In genomic region chr18:48160622-48161021, GRCh38 we compare ENCODE assay signal across 11 cellular contexts.
DNase-seq lines count a peak whose midpoint lies in the region; ATAC-seq, FAIRE-seq and TF ChIP-seq lines count a peak whose summit lies in the region.
"Had no signal": no experiment of that assay in that cellular context is flagged by ENCODE, and none has a peak within 500 bp of the region (broad histone marks: within the 10 kb centered on the region; RNA-seq: fewer than 3 reads in every experiment).

No MANE protein-coding gene starts in this region.

- H3K4me3 ChIP-seq in GM23248: peak overlapping the region; percentile 80
- peak overlapping the region; percentile 24 for H3K4me3 ChIP-seq in hepatocyte
- peak overlapping the region; percentile 74 for H3K4me3 ChIP-seq in smooth muscle cell
- H3K4me3 ChIP-seq in kidney (ENCODE audit: low read length in 2 of 2): no peak overlapping the region

- intact Hi-C loops in kidney (cut with DNase I): no loop called here

- ATAC-seq in activated T-helper 17 cell treated with anti-CD3 and anti-CD28 coated beads, Interleukin-2, amount 50 U/mL, for 72 hours (replicated peaks): no peak
- ATAC-seq in HG02840 (IDR thresholded peaks at IDR 0.05; ENCODE audit: low FRiP score, unreplicated experiment) (no peak), GM21360 (IDR thresholded peaks at IDR 0.05; ENCODE audit: unreplicated experiment) (no peak)

- peaks cover 6% of the 10 kb centered on the region; the same call in 1 of the 2 replicates for H3F3A ChIP-seq in GM23248 (ENCODE audit: insufficient read depth)
- H3F3A ChIP-seq in smooth muscle cell (ENCODE audit: low read depth): peaks cover 8% of the 10 kb centered on the region

- H3K79me2 ChIP-seq in GM23248 (ENCODE audit: insufficient read depth) (no peaks in the 10 kb centered on the region), hepatocyte (no peaks in the 10 kb centered on the region), smooth muscle cell (ENCODE audit: low read depth) (no peaks in the 10 kb centered on the region)

- H3K27ac Mint-ChIP-seq in activated T-helper 17 cell treated with anti-CD3 and anti-CD28 coated beads, Interleukin-2, amount 50 U/mL, for 72 hours: no peak overlapping the region

- peaks cover 7% of the 10 kb centered on the region for H3K27me3 Mint-ChIP-seq in activated T-helper 17 cell treated with anti-CD3 and anti-CD28 coated beads, Interleukin-2, amount 50 U/mL, for 72 hours

- no peak for DNase-seq in GM23248
- no peak for DNase-seq in hepatocyte (ENCODE audit: low spot score)
- DNase-seq in smooth muscle cell (lab: John Stamatoyannopoulos, UW; ENCODE audit: unreplicated experiment): no peak
- no peak for DNase-seq in LoVo (ENCODE audit: low spot score)
- no peak for DNase-seq in kidney
- DNase-seq: NCI-H2171; stimulated activated CD4-positive, alpha-beta T cell treated with anti-CD3 and anti-CD28 coated beads, Interleukin-4, amount 100 ng/mL, for 24 hours had no signal

- H3K27ac ChIP-seq in GM23248 (peak overlapping the region; percentile 69; the same call in 1 of the 2 replicates), hepatocyte (peak overlapping the region; percentile 91), smooth muscle cell (ENCODE audit: low read depth) (no peak overlapping the region), kidney (ENCODE audit: low read depth in 2 of 2, low read length in 2 of 2) (no peak overlapping the region)
- H3K27ac ChIP-seq: HL-60 had no signal

- peak overlapping the region; percentile 58 for H3K4me3 Mint-ChIP-seq in activated T-helper 17 cell treated with anti-CD3 and anti-CD28 coated beads, Interleukin-2, amount 50 U/mL, for 72 hours

- WGBS in GM23248 (ENCODE audit: low coverage in 1 of 2, low lambda C conversion rate in 2 of 2, missing lambda C conversion rate in 2 of 2), 2 experiments: 48 to 59% methylated on average over 4 of the region's 4 CpGs
- WGBS in hepatocyte (ENCODE audit: low lambda C conversion rate, missing lambda C conversion rate): 70% methylated on average over 4 of the region's 4 CpGs
- 60% methylated on average over 4 of the region's 4 CpGs for WGBS in smooth muscle cell (ENCODE audit: low lambda C conversion rate)

- H4K20me1 ChIP-seq in GM23248 (ENCODE audit: insufficient read depth): no peaks in the 10 kb centered on the region
- H4K20me1 ChIP-seq in hepatocyte (ENCODE audit: insufficient read depth, poor library complexity, severe bottlenecking): no peaks in the 10 kb centered on the region
- H4K20me1 ChIP-seq in smooth muscle cell (ENCODE audit: low read depth): no peaks in the 10 kb centered on the region

- no peaks in the 10 kb centered on the region for H3K4me1 Mint-ChIP-seq in activated T-helper 17 cell treated with anti-CD3 and anti-CD28 coated beads, Interleukin-2, amount 50 U/mL, for 72 hours

- TF ChIP-seq CTCF in hepatocyte (IDR thresholded peaks at IDR 0.05; ENCODE audit: poor library complexity) (no peak), smooth muscle cell (IDR thresholded peaks at IDR 0.05; ENCODE audit: borderline replicate concordance, insufficient read depth, poor library complexity, severe bottlenecking) (no peak), kidney (IDR thresholded peaks at IDR 0.05; ENCODE audit: borderline replicate concordance, extremely low read depth, insufficient read depth) (no peak)

- H3K9me3 ChIP-seq in GM23248 (ENCODE audit: low read depth) (no peaks in the 10 kb centered on the region), hepatocyte (ENCODE audit: low read depth) (no peaks in the 10 kb centered on the region), smooth muscle cell (replicated peaks; ENCODE audit: low read depth) (no peaks in the 10 kb centered on the region), kidney (ENCODE audit: control insufficient read depth in 1 of 2, low read length in 2 of 2) (no peaks in the 10 kb centered on the region)

- in situ Hi-C loops in GM23248 (cut with MboI): no loop called here

- no peaks in the 10 kb centered on the region for H3K27me3 ChIP-seq in GM23248 (replicated peaks; ENCODE audit: insufficient read depth)
- no peaks in the 10 kb centered on the region for H3K27me3 ChIP-seq in hepatocyte
- H3K27me3 ChIP-seq in smooth muscle cell (ENCODE audit: low read depth): no peaks in the 10 kb centered on the region

- H3K4me1 ChIP-seq in GM23248 (ENCODE audit: insufficient read depth) (0 out of 2 replicates have a peak, but pooled peaks cover 4% of the 10 kb centered on the region), hepatocyte (ENCODE audit: insufficient read depth) (peaks cover 29% of the 10 kb centered on the region), smooth muscle cell (ENCODE audit: low read depth) (no peaks in the 10 kb centered on the region), kidney (ENCODE audit: control insufficient read depth in 1 of 2, insufficient read depth in 1 of 2, low read depth in 1 of 2, low read length in 2 of 2) (no peaks in the 10 kb centered on the region)

- no peaks in the 10 kb centered on the region for H3K9me3 Mint-ChIP-seq in activated T-helper 17 cell treated with anti-CD3 and anti-CD28 coated beads, Interleukin-2, amount 50 U/mL, for 72 hours

- H3K9ac ChIP-seq in GM23248 (peak overlapping the region; percentile 86), smooth muscle cell (ENCODE audit: low read depth) (no peak overlapping the region), kidney (ENCODE audit: low read length in 2 of 2) (no peak overlapping the region)

- H2AFZ ChIP-seq in GM23248 (no peak overlapping the region; the same call in 1 of the 2 replicates), hepatocyte (peak overlapping the region; percentile 79), smooth muscle cell (ENCODE audit: low read depth) (no peak overlapping the region)

- FAIRE-seq in kidney (lab: Jason Lieb, UNC): no peak

- H3K9me2 ChIP-seq in GM23248 (ENCODE audit: insufficient read depth): no peaks in the 10 kb centered on the region
- no peaks in the 10 kb centered on the region for H3K9me2 ChIP-seq in hepatocyte (replicated peaks; ENCODE audit: insufficient read depth)

- H3K36me3 ChIP-seq in GM23248 (ENCODE audit: low read depth) (no peaks in the 10 kb centered on the region), hepatocyte (replicated peaks; ENCODE audit: insufficient read depth, low read depth) (no peaks in the 10 kb centered on the region), smooth muscle cell (ENCODE audit: low read depth) (no peaks in the 10 kb centered on the region), kidney (ENCODE audit: control insufficient read depth in 1 of 2, insufficient read depth in 2 of 2, low read length in 2 of 2) (no peaks in the 10 kb centered on the region)

- H3K36me3 Mint-ChIP-seq in activated T-helper 17 cell treated with anti-CD3 and anti-CD28 coated beads, Interleukin-2, amount 50 U/mL, for 72 hours (ENCODE audit: low read depth): no peaks in the 10 kb centered on the region

- H3K4me2 ChIP-seq in GM23248 (ENCODE audit: unreplicated experiment) (peak overlapping the region; percentile 90), hepatocyte (peak overlapping the region; percentile 83), smooth muscle cell (peak overlapping the region; percentile 96)

Comparison
In these comparisons a context has a peak if more than half of its experiments do, and no peak if none do; other contexts are left out.
1. H3K27ac ChIP-seq: peak in GM23248 (single experiment) and hepatocyte (single experiment); none in smooth muscle cell (single experiment) and kidney (0 of 2).
2. H3K4me3 ChIP-seq: peak in GM23248 (single experiment), hepatocyte (single experiment) and smooth muscle cell (single experiment); none in kidney (0 of 2).
3. Peak in every context shown above with its lines, with median percentiles within 50 percentile points of each other: H3K4me2 ChIP-seq.